In genomic region chr1:235313931-235314678, GRCh38 we compare ENCODE assay signal across 13 cellular contexts. TPM values are rescaled to one million over a fixed set of nuclear protein-coding genes. Genes with fewer than 3 reads are reported as not detected.
DNase-seq lines count a peak whose midpoint lies in the region; ATAC-seq, FAIRE-seq and TF ChIP-seq lines count a peak whose summit lies in the region.
"Had no signal": no experiment of that assay in that cellular context is flagged by ENCODE, and none has a peak within 500 bp of the region (broad histone marks: within the 10 kb centered on the region; RNA-seq: fewer than 3 reads in every experiment).

No MANE protein-coding gene starts in this region.

- H2BK120ac ChIP-seq in IMR-90 (ENCODE audit: low read depth, low read length), result no peak overlapping the region

- no peak overlapping the region for H2BK20ac ChIP-seq in IMR-90 (ENCODE audit: low read depth, low read length)

- in situ Hi-C loops in IMR-90 (cut with MboI; ENCODE audit: low sequenced_read_pairs), result no loop called here

- H4K8ac ChIP-seq in IMR-90 (ENCODE audit: low read depth in 2 of 2, low read length in 2 of 2), result no peak overlapping the region

- CTCF ChIA-PET in IMR-90 (lab: Yijun Ruan, JAX), result interaction anchor here (0.7 to 1.2 kb wide), 2 partner anchors 9 to 102 kb away, joined by 3 to 4 read pairs; no protein-coding TSS in a partner anchor

- no peak for ATAC-seq in CD4-positive, CD25-positive, alpha-beta regulatory T cell (ENCODE audit: low read depth in 2 of 2)
- ATAC-seq in IMR-90 (ENCODE audit: low read depth) (peak; percentile 72), right lobe of liver (no peak)

- H2BK5ac ChIP-seq in IMR-90 (ENCODE audit: low read depth, low read length, poor library complexity, severe bottlenecking), result no peak overlapping the region

- no peak overlapping the region for H3K14ac ChIP-seq in IMR-90 (replicated peaks; ENCODE audit: low read depth, low read length)

- H4K20me1 ChIP-seq in IMR-90 (ENCODE audit: insufficient read depth, low read length), result peaks cover 81% of the 10 kb centered on the region
- H4K20me1 ChIP-seq in keratinocyte (ENCODE audit: control insufficient read depth, extremely low read depth, insufficient read depth, low read length), result peaks cover 7% of the 10 kb centered on the region

- peak overlapping the region; percentile 74 for H3K4me2 ChIP-seq in IMR-90 (ENCODE audit: low read depth, low read length)
- peak overlapping the region; percentile 86 for H3K4me2 ChIP-seq in keratinocyte (ENCODE audit: control insufficient read depth, extremely low read depth, insufficient read depth, low read depth, low read length)

- H3K27ac Mint-ChIP-seq in CD4-positive, CD25-positive, alpha-beta regulatory T cell, result peak overlapping the region in 2 of 3 donors; percentile 43 to 74

- no peak overlapping the region for H2AFZ ChIP-seq in IMR-90 (replicated peaks; ENCODE audit: low read length, poor library complexity)
- no peak overlapping the region for H2AFZ ChIP-seq in keratinocyte (ENCODE audit: control insufficient read depth, low read length)

- POLR2A ChIA-PET in IMR-90 (lab: Charles Lee; ENCODE audit: unreplicated experiment), result no interaction called here

- TF ChIP-seq CTCF in IMR-90 (conservative IDR thresholded peaks at IDR 0.05; ENCODE audit: low read depth, low read length) (no peak), keratinocyte (optimal IDR thresholded peaks at IDR 0.05 in 1 of 3, IDR thresholded peaks at IDR 0.05 in 1 of 3, conservative IDR thresholded peaks at IDR 0.05 in 1 of 3; ENCODE audit: extremely low read depth in 1 of 3, insufficient read depth in 2 of 3, low read length in 3 of 3) (no peak), right lobe of liver (IDR thresholded peaks at IDR 0.05) (no peak)

- DNase-seq in CD4-positive, CD25-positive, alpha-beta regulatory T cell, result peak in 1 of 3 donors; percentile 30
- DNase-seq in IMR-90, result peak; percentile 42
- DNase-seq in adipocyte (ENCODE audit: low read depth), result peak; percentile 34
- no peak for DNase-seq in keratinocyte (ENCODE audit: low read depth, low spot score)
- DNase-seq in right lobe of liver, result no peak
- no peak for DNase-seq in mesenteric fat pad (ENCODE audit: low spot score)
- DNase-seq in H54 (ENCODE audit: insufficient read length, low spot score), result no peak
- no peak for DNase-seq in LoVo (ENCODE audit: low spot score)
- DNase-seq: activated gamma-delta T cell; C1 segment of cervical spinal cord; NCI-H2081 treated with DMSO at 0.1 percent for 48 hours; stimulated activated CD4-positive, alpha-beta T cell treated with anti-CD3 and anti-CD28 coated beads, Interleukin-12 subunit alpha, Interleukin-12 subunit beta, amount 100 ng/mL, for 4 hours; stimulated activated CD8-positive, alpha-beta memory T cell treated with anti-CD3 and anti-CD28 coated beads, Interleukin-4, amount 100 ng/mL, for 48 hours had no signal

- H4K5ac ChIP-seq in IMR-90 (ENCODE audit: low read depth, low read length), result no peak overlapping the region

- peak overlapping the region; percentile 74 for H3K4me3 ChIP-seq in CD4-positive, CD25-positive, alpha-beta regulatory T cell (ENCODE audit: low read depth, low read length)
- H3K4me3 ChIP-seq in IMR-90 (ENCODE audit: insufficient read depth, low read depth, low read length), result no peak overlapping the region
- H3K4me3 ChIP-seq in adipocyte (ENCODE audit: low read length), result peak overlapping the region; percentile 58
- H3K4me3 ChIP-seq in keratinocyte (ENCODE audit: control insufficient read depth in 2 of 3, extremely low read depth in 1 of 3, insufficient read depth in 2 of 3, low read depth in 1 of 3, low read length in 3 of 3), result peak overlapping the region in 2 of 3 experiments; percentile 25 to 45
- no peak overlapping the region for H3K4me3 ChIP-seq in right lobe of liver

- no TSS peak for BruUV-seq in IMR-90 (replicated peaks; lab: Mats Ljungman, UMichigan)

- no CpG with 5 or more reads among the region's 4 CpGs for WGBS in IMR-90 (ENCODE audit: extremely low coverage in 2 of 2, insufficient read length in 1 of 2), 2 experiments
- 64% methylated on average over 4 of the region's 4 CpGs for whole genome bisulfite sequencing in right lobe of liver (ENCODE audit: insufficient coverage, low coverage, low lambda C conversion rate, missing lambda C conversion rate)

- no peak overlapping the region for H2AK9ac ChIP-seq in IMR-90 (replicated peaks; ENCODE audit: low read depth, low read length, poor library complexity)

- H3K36me3 ChIP-seq in CD4-positive, CD25-positive, alpha-beta regulatory T cell (ENCODE audit: control insufficient read depth, insufficient read depth, low read length), result peaks cover 20% of the 10 kb centered on the region
- H3K36me3 ChIP-seq in IMR-90 (ENCODE audit: control insufficient read depth, insufficient read depth, low read length), result peaks cover 8% of the 10 kb centered on the region
- H3K36me3 ChIP-seq in adipocyte (ENCODE audit: control insufficient read depth, insufficient read depth, low read length, severe bottlenecking), result peaks cover 11% of the 10 kb centered on the region
- H3K36me3 ChIP-seq in keratinocyte (ENCODE audit: control insufficient read depth in 2 of 2, extremely low read depth in 1 of 2, insufficient read depth in 2 of 2, low read length in 2 of 2), result peaks cover 1 to 5% of the 10 kb centered on the region in 2 experiments
- H3K36me3 ChIP-seq in right lobe of liver, result peaks cover 0 to 5% (median 0%) of the 10 kb centered on the region in 4 donors

- peaks cover 85% of the 10 kb centered on the region for H3K79me2 ChIP-seq in keratinocyte (ENCODE audit: control insufficient read depth, insufficient read depth, low read length)

- H3K9me3 ChIP-seq in CD4-positive, CD25-positive, alpha-beta regulatory T cell (ENCODE audit: control insufficient read depth in 2 of 2, low read length in 2 of 2), result no peaks in the 10 kb centered on the region
- H3K9me3 ChIP-seq in IMR-90 (ENCODE audit: control insufficient read depth, insufficient read depth, low read length) (no peaks in the 10 kb centered on the region), adipocyte (ENCODE audit: control insufficient read depth, low read length) (no peaks in the 10 kb centered on the region), keratinocyte (ENCODE audit: control insufficient read depth, low read depth, low read length) (no peaks in the 10 kb centered on the region), right lobe of liver (no peaks in the 10 kb centered on the region)

- H3K9me1 ChIP-seq in IMR-90 (ENCODE audit: insufficient read depth, low read length) (peaks cover 9% of the 10 kb centered on the region), keratinocyte (ENCODE audit: control insufficient read depth, extremely low read depth, insufficient read depth, low read length) (no peaks in the 10 kb centered on the region)

- no peaks in the 10 kb centered on the region for H3K27me3 Mint-ChIP-seq in CD4-positive, CD25-positive, alpha-beta regulatory T cell

- TF ChIP-seq POLR2A in IMR-90 (IDR thresholded peaks at IDR 0.05; ENCODE audit: low read depth, low read length) (no peak), right lobe of liver (IDR thresholded peaks at IDR 0.05) (no peak), H54 (IDR thresholded peaks at IDR 0.05; ENCODE audit: low read depth, low read length) (no peak)

- peak overlapping the region; percentile 28 to 79 (median 64) for H3K4me3 Mint-ChIP-seq in CD4-positive, CD25-positive, alpha-beta regulatory T cell

- H3K27ac ChIP-seq in CD4-positive, CD25-positive, alpha-beta regulatory T cell (ENCODE audit: insufficient read depth, low read length, poor library complexity, severe bottlenecking), result no peak overlapping the region
- H3K27ac ChIP-seq in IMR-90 (ENCODE audit: insufficient read depth, low read length) (peak overlapping the region; percentile 13; the same call in 1 of the 2 replicates), keratinocyte (ENCODE audit: control insufficient read depth, insufficient read depth, low read length) (peak overlapping the region; percentile 44), right lobe of liver (no peak overlapping the region)

- peaks cover 3 to 55% of the 10 kb centered on the region in 2 experiments; a peak in 3 of 4 replicates for H3K79me1 ChIP-seq in IMR-90 (ENCODE audit: low read depth in 1 of 2, low read length in 2 of 2)

- TF ChIP-seq RAD21 in IMR-90 (IDR thresholded peaks at IDR 0.05; ENCODE audit: low read length), result no peak

- peak overlapping the region; percentile 29; the same call in 1 of the 2 replicates for H3K18ac ChIP-seq in IMR-90 (ENCODE audit: low read depth, low read length)

- H2AK5ac ChIP-seq in IMR-90 (ENCODE audit: low read depth, low read length), result no peak overlapping the region

- H2BK15ac ChIP-seq in IMR-90 (ENCODE audit: low read depth, low read length), result no peak overlapping the region

- peak; percentile 46 for FAIRE-seq in keratinocyte (lab: Jason Lieb, UNC)
- FAIRE-seq in H54 (lab: Jason Lieb, UNC), result no peak

- peaks cover 11% of the 10 kb centered on the region for H3K36me3 Mint-ChIP-seq in CD4-positive, CD25-positive, alpha-beta regulatory T cell

- no peaks in the 10 kb centered on the region for H3K27me3 ChIP-seq in CD4-positive, CD25-positive, alpha-beta regulatory T cell (ENCODE audit: control insufficient read depth, insufficient read depth, low read length)
- H3K27me3 ChIP-seq in IMR-90 (ENCODE audit: control insufficient read depth, insufficient read depth, low read length), result no peaks in the 10 kb centered on the region
- H3K27me3 ChIP-seq in adipocyte (replicated peaks; ENCODE audit: control insufficient read depth, insufficient read depth, low read length), result no peaks in the 10 kb centered on the region
- H3K27me3 ChIP-seq in keratinocyte (ENCODE audit: control insufficient read depth, extremely low read depth, insufficient read depth, low read length), result no peaks in the 10 kb centered on the region
- H3K27me3 ChIP-seq in right lobe of liver, result no peaks in the 10 kb centered on the region

- dilution Hi-C loops in IMR-90 (cut with HindIII; ENCODE audit: low sequenced_read_pairs, unreplicated experiment) (no loop called here), keratinocyte (cut with MboI; ENCODE audit: extremely low pct_ligation_motif_present, low sequenced_read_pairs) (no loop called here)

- peak overlapping the region; percentile 62; the same call in 1 of the 2 replicates for H3K9ac ChIP-seq in IMR-90 (ENCODE audit: low read depth, low read length)
- H3K9ac ChIP-seq in adipocyte (ENCODE audit: low read length), result peak overlapping the region; percentile 47
- H3K9ac ChIP-seq in keratinocyte (ENCODE audit: control insufficient read depth, extremely low read depth, insufficient read depth, low read length), result peak overlapping the region; percentile 22

- intact Hi-C loops in IMR-90 (cut with micrococcal nuclease), result no loop called here
- intact Hi-C loops in right lobe of liver (cut with DNase I), result no loop called here

- no peak overlapping the region for H3K23ac ChIP-seq in IMR-90 (ENCODE audit: low read depth, low read length)

- no peak overlapping the region for H3K56ac ChIP-seq in IMR-90 (ENCODE audit: extremely low read depth, insufficient read depth, low read length)

- H3K4me1 ChIP-seq in CD4-positive, CD25-positive, alpha-beta regulatory T cell (ENCODE audit: control insufficient read depth, insufficient read depth, low read length, poor library complexity, severe bottlenecking), result peaks cover 68% of the 10 kb centered on the region
- H3K4me1 ChIP-seq in IMR-90 (ENCODE audit: control insufficient read depth, insufficient read depth, low read length) (peaks cover 4% of the 10 kb centered on the region; the same call in 1 of the 2 replicates), adipocyte (ENCODE audit: control insufficient read depth, insufficient read depth, low read length) (peaks cover 26% of the 10 kb centered on the region), keratinocyte (ENCODE audit: control insufficient read depth, extremely low read depth, insufficient read depth, low read length) (peaks cover 16% of the 10 kb centered on the region), right lobe of liver (peaks cover 0 to 8% (median 3%) of the 10 kb centered on the region in 4 donors)

- H3K4me1 Mint-ChIP-seq in CD4-positive, CD25-positive, alpha-beta regulatory T cell, result peaks cover 48 to 76% (median 62%) of the 10 kb centered on the region in 4 donors

- no peaks in the 10 kb centered on the region for H3K9me3 Mint-ChIP-seq in CD4-positive, CD25-positive, alpha-beta regulatory T cell

- no peak overlapping the region for H3K4ac ChIP-seq in IMR-90 (ENCODE audit: low read depth, low read length)

- no peak overlapping the region for H4K91ac ChIP-seq in IMR-90 (ENCODE audit: insufficient read depth, low read depth, low read length)

RNA-seq across cellular contexts. Expression of gene ARID4B, which starts 13.9 kb away (rescaled TPM):
- total RNA-seq in CD4-positive, CD25-positive, alpha-beta regulatory T cell, result 192 TPM
- 10 to 100 TPM; 52.6 to 63.4 (median 56.1) TPM for polyA plus RNA-seq in CD4-positive, CD25-positive, alpha-beta regulatory T cell
- total RNA-seq in IMR-90 (2012; rRNA removed) (16.0 and 23.9 TPM in 2 replicates), right lobe of liver (10 to 100 TPM in 4 of 6 experiments, 1 to 10 TPM in 2; 8.0 to 16.2 (median 11.4) TPM), mesenteric fat pad (25.2 TPM)
- polyA plus RNA-seq in IMR-90 (2012; rRNA removed) (7.0 and 8.5 TPM in 2 replicates), keratinocyte (7.3 to 12.7 TPM (median 9.1 TPM) in 3 replicates)
- polyA plus RNA-seq in IMR-90 (2012; cell fraction: cytosol; rRNA removed), result 1.0 and 1.3 TPM in 2 replicates
- 2.8 and 17.8 TPM in 2 replicates for polyA plus RNA-seq in IMR-90 (2012; cell fraction: nucleus; rRNA removed; ENCODE audit: low replicate concordance)
- 48.0 TPM for polyA plus RNA-seq in keratinocyte (2011; ENCODE audit: low read depth)
- polyA plus RNA-seq in keratinocyte (2011; cell fraction: cytosol; rRNA removed), result 4.9 and 6.8 TPM in 2 replicates
- 18.2 and 20.3 TPM in 2 replicates for polyA plus RNA-seq in keratinocyte (2011; cell fraction: nucleus; rRNA removed)
- 10.0 and 14.7 TPM in 2 replicates for polyA plus RNA-seq in keratinocyte (2012; ENCODE audit: low replicate concordance)
- 9.9 to 17.2 TPM (median 10.4 TPM) in 3 replicates for polyA minus RNA-seq in keratinocyte
- 7.5 TPM for polyA minus RNA-seq in keratinocyte (2011; cell fraction: cytosol; rRNA and poly(A)+ RNA removed)
- polyA minus RNA-seq in keratinocyte (2011; cell fraction: nucleus; rRNA and poly(A)+ RNA removed), result 28.1 and 49.2 TPM in 2 replicates

RNA-seq across cellular contexts. Expression of gene GGPS1, which starts 14.3 kb away (rescaled TPM):
- 30.8 TPM for total RNA-seq in CD4-positive, CD25-positive, alpha-beta regulatory T cell
- 10 to 100 TPM; 60.2 to 82.0 (median 78.4) TPM for polyA plus RNA-seq in CD4-positive, CD25-positive, alpha-beta regulatory T cell
- total RNA-seq in IMR-90 (2012; rRNA removed), result 21.5 and 23.1 TPM in 2 replicates
- 11.9 and 16.4 TPM in 2 replicates for polyA plus RNA-seq in IMR-90 (2012; rRNA removed)
- 2.2 TPM in 2 replicates for polyA plus RNA-seq in IMR-90 (2012; cell fraction: cytosol; rRNA removed)
- polyA plus RNA-seq in IMR-90 (2012; cell fraction: nucleus; rRNA removed; ENCODE audit: low replicate concordance), result 0.34 and 5.8 TPM in 2 replicates
- polyA plus RNA-seq in keratinocyte, result 28.4 to 40.8 TPM (median 33.1 TPM) in 3 replicates
- polyA plus RNA-seq in keratinocyte (2011; ENCODE audit: low read depth), result 25.4 TPM
- 35.3 and 64.9 TPM in 2 replicates for polyA plus RNA-seq in keratinocyte (2011; cell fraction: cytosol; rRNA removed)
- 20.9 and 22.3 TPM in 2 replicates for polyA plus RNA-seq in keratinocyte (2011; cell fraction: nucleus; rRNA removed)
- polyA plus RNA-seq in keratinocyte (2012; ENCODE audit: low replicate concordance), result 27.7 and 28.7 TPM in 2 replicates
- 7.4 to 23.9 TPM (median 20.2 TPM) in 3 replicates for polyA minus RNA-seq in keratinocyte
- 18.6 TPM for polyA minus RNA-seq in keratinocyte (2011; cell fraction: cytosol; rRNA and poly(A)+ RNA removed)
- polyA minus RNA-seq in keratinocyte (2011; cell fraction: nucleus; rRNA and poly(A)+ RNA removed), result 4.2 and 9.5 TPM in 2 replicates
- 10 to 100 TPM in 4 of 6 experiments, 1 to 10 TPM in 2; 7.8 to 12.1 (median 10.6) TPM for total RNA-seq in right lobe of liver
- total RNA-seq in mesenteric fat pad, result 31.2 TPM

RNA-seq across cellular contexts. Expression of gene TBCE, which starts 53.1 kb away (rescaled TPM):
- 19.7 TPM for total RNA-seq in CD4-positive, CD25-positive, alpha-beta regulatory T cell
- 10 to 100 TPM; 13.9 to 21.4 (median 19.1) TPM for polyA plus RNA-seq in CD4-positive, CD25-positive, alpha-beta regulatory T cell
- total RNA-seq in IMR-90 (2012; rRNA removed) (26.7 and 33.1 TPM in 2 replicates), right lobe of liver (10 to 100 TPM; 11.2 to 16.6 (median 13.3) TPM), mesenteric fat pad (27.4 TPM)
- polyA plus RNA-seq in IMR-90 (2012; rRNA removed) (21.6 and 25.3 TPM in 2 replicates), keratinocyte (19.4 to 27.5 TPM (median 20.9 TPM) in 3 replicates)
- polyA plus RNA-seq in IMR-90 (2012; cell fraction: cytosol; rRNA removed), result 3.6 and 8.4 TPM in 2 replicates
- polyA plus RNA-seq in IMR-90 (2012; cell fraction: nucleus; rRNA removed; ENCODE audit: low replicate concordance), result 5.6 and 43.9 TPM in 2 replicates
- 6.3 TPM for polyA plus RNA-seq in keratinocyte (2011; ENCODE audit: low read depth)
- 15.8 and 25.9 TPM in 2 replicates for polyA plus RNA-seq in keratinocyte (2011; cell fraction: cytosol; rRNA removed)
- polyA plus RNA-seq in keratinocyte (2011; cell fraction: nucleus; rRNA removed), result 28.4 and 31.1 TPM in 2 replicates
- polyA plus RNA-seq in keratinocyte (2012; ENCODE audit: low replicate concordance), result 26.2 and 28.6 TPM in 2 replicates
- polyA minus RNA-seq in keratinocyte, result 2.3 to 16.5 TPM (median 12.0 TPM) in 3 replicates
- polyA minus RNA-seq in keratinocyte (2011; cell fraction: cytosol; rRNA and poly(A)+ RNA removed), result 8.4 TPM
- polyA minus RNA-seq in keratinocyte (2011; cell fraction: nucleus; rRNA and poly(A)+ RNA removed), result 13.6 and 19.9 TPM in 2 replicates

Comparison
In these comparisons a context has a peak if more than half of its experiments do, and no peak if none do; other contexts are left out.
1. DNase-seq: peak in IMR-90 (single experiment) and adipocyte (single experiment); none in keratinocyte (single experiment), right lobe of liver (0 of 3), mesenteric fat pad (single experiment), H54 (single experiment) and LoVo (single experiment).
2. H3K27ac ChIP-seq: peak in IMR-90 (single experiment) and keratinocyte (single experiment); none in CD4-positive, CD25-positive, alpha-beta regulatory T cell (single experiment) and right lobe of liver (0 of 3).
3. H3K4me3 ChIP-seq: peak in CD4-positive, CD25-positive, alpha-beta regulatory T cell (single experiment), adipocyte (single experiment) and keratinocyte (2 of 3); none in IMR-90 (single experiment) and right lobe of liver (0 of 3).
4. Peak in every context shown above with its lines, with median percentiles within 50 percentile points of each other: H3K9ac ChIP-seq.